Comparison of ENCODE assay signal across 12 cellular contexts in genomic region chr15:60399931-60400330, GRCh38. TPM values are rescaled to one million over a fixed set of nuclear protein-coding genes. Genes with fewer than 3 reads are reported as not detected.
DNase-seq lines count a peak whose midpoint lies in the region; FAIRE-seq and TF ChIP-seq lines count a peak whose summit lies in the region.
"Had no signal": no experiment of that assay in that cellular context is flagged by ENCODE, and none has a peak within 500 bp of the region (broad histone marks: within the 10 kb centered on the region; RNA-seq: fewer than 3 reads in every experiment).

No MANE protein-coding gene starts in this region.

- POLR2A ChIA-PET in Caco-2 (lab: Charles Lee): no interaction called here

- H3K9me3 ChIP-seq in Caco-2: no peaks in the 10 kb centered on the region

- H3K4me3 Mint-ChIP-seq in Caco-2 (ENCODE audit: unreplicated experiment) (peak overlapping the region; percentile 78), progenitor cell of endocrine pancreas (ENCODE audit: low read depth) (no peak overlapping the region)

- DNase-seq in Caco-2 (no peak), RCC 7860 (ENCODE audit: low spot score) (peak; percentile 70), epithelial cell of prostate (ENCODE audit: low read depth, low spot score) (no peak), H7 (no peak), SKM-1 (lab: John Stamatoyannopoulos, UW; ENCODE audit: unreplicated experiment) (no peak), progenitor cell of endocrine pancreas (ENCODE audit: low spot score, unreplicated experiment) (no peak), NCI-H187 (lab: John Stamatoyannopoulos, UW) (no peak)
- DNase-seq: activated T-cell treated with anti-CD3 and anti-CD28 coated beads, Interleukin-2, amount 50 U/mL, for 24 hours; DMS 273 treated with DMSO at 0.1 percent for 48 hours; NCI-H2107 had no signal

- H3K4me3 ChIP-seq in Caco-2 (ENCODE audit: low read depth, low read length) (no peak overlapping the region), rectal smooth muscle tissue (ENCODE audit: low read length) (no peak overlapping the region), H7 (ENCODE audit: insufficient read depth, low read depth, low read length) (no peak overlapping the region)

- peaks cover 50% of the 10 kb centered on the region for H3K4me1 Mint-ChIP-seq in Caco-2 (ENCODE audit: low read depth, unreplicated experiment)
- H3K4me1 Mint-ChIP-seq in progenitor cell of endocrine pancreas (ENCODE audit: low read depth): peaks cover 40% of the 10 kb centered on the region

- peak; percentile 35 for FAIRE-seq in RCC 7860 (lab: Jason Lieb, UNC)

- CTCF ChIA-PET in Caco-2 (lab: Charles Lee): no interaction called here

- no TSS peak for BruUV-seq in Caco-2 (replicated peaks; lab: Mats Ljungman, UMichigan)

- H3K4me1 ChIP-seq in Caco-2 (peaks cover 47% of the 10 kb centered on the region), rectal smooth muscle tissue (ENCODE audit: control insufficient read depth, insufficient read depth, low read length) (peaks cover 9% of the 10 kb centered on the region)

- H3K36me3 ChIP-seq in Caco-2 (ENCODE audit: control insufficient read depth, insufficient read depth, low read length) (peaks cover 1% of the 10 kb centered on the region), rectal smooth muscle tissue (ENCODE audit: control insufficient read depth, insufficient read depth, low read length) (no peaks in the 10 kb centered on the region), H7 (replicated peaks; ENCODE audit: control insufficient read depth, insufficient read depth, low read length) (no peaks in the 10 kb centered on the region; the same call in 1 of the 2 replicates)

- H3K27me3 ChIP-seq in Caco-2 (replicated peaks; ENCODE audit: control insufficient read depth, insufficient read depth, low read length): no peaks in the 10 kb centered on the region
- no peaks in the 10 kb centered on the region for H3K27me3 ChIP-seq in rectal smooth muscle tissue (ENCODE audit: control insufficient read depth, insufficient read depth, low read length)
- no peaks in the 10 kb centered on the region for H3K27me3 ChIP-seq in H7 (ENCODE audit: control insufficient read depth, insufficient read depth, low read length)

- no peak for TF ChIP-seq CTCF in Caco-2 (IDR thresholded peaks at IDR 0.05; ENCODE audit: insufficient read depth in 1 of 2, low read depth in 1 of 2, low read length in 1 of 2, severe bottlenecking in 1 of 2, unreplicated experiment in 1 of 2)
- no peak for TF ChIP-seq CTCF in progenitor cell of endocrine pancreas (IDR thresholded peaks at IDR 0.05; ENCODE audit: unreplicated experiment)

- peak overlapping the region; percentile 100 for H3K27ac ChIP-seq in epithelial cell of prostate
- H3K27ac ChIP-seq in rectal smooth muscle tissue (ENCODE audit: low read depth, low read length): peak overlapping the region; percentile 48

- peak overlapping the region; percentile 98 for H3K27ac Mint-ChIP-seq in Caco-2 (ENCODE audit: unreplicated experiment)
- H3K27ac Mint-ChIP-seq in progenitor cell of endocrine pancreas: no peak overlapping the region
- H3K27ac Mint-ChIP-seq: activated T-cell treated with anti-CD3 and anti-CD28 coated beads, Interleukin-2, amount 50 U/mL, for 24 hours had no signal

- intact Hi-C loops in Caco-2 (cut with micrococcal nuclease; ENCODE audit: unreplicated experiment): loop anchor here (2.0 to 5.0 kb wide), 5 partner anchors 38 to 713 kb away; partner anchors contain the start of genes BNIP2 and ICE2

- no peaks in the 10 kb centered on the region for H3K27me3 Mint-ChIP-seq in Caco-2 (ENCODE audit: insufficient read depth, unreplicated experiment)
- peaks cover 8% of the 10 kb centered on the region for H3K27me3 Mint-ChIP-seq in progenitor cell of endocrine pancreas
- H3K27me3 Mint-ChIP-seq: activated T-cell treated with anti-CD3 and anti-CD28 coated beads, Interleukin-2, amount 50 U/mL, for 24 hours; dendritic cell treated with granulocyte-macrophage colony-stimulating factor and Interleukin-4, amounts not matched to agents 40 ng/mL and 50 ng/mL, for 4 days had no signal

- H3K9me3 Mint-ChIP-seq in Caco-2 (ENCODE audit: unreplicated experiment): no peaks in the 10 kb centered on the region
- H3K9me3 Mint-ChIP-seq in progenitor cell of endocrine pancreas (ENCODE audit: low read depth): no peaks in the 10 kb centered on the region
- H3K9me3 Mint-ChIP-seq: activated T-cell treated with anti-CD3 and anti-CD28 coated beads, Interleukin-2, amount 50 U/mL, for 24 hours; dendritic cell treated with granulocyte-macrophage colony-stimulating factor and Interleukin-4, amounts not matched to agents 40 ng/mL and 50 ng/mL, for 4 days had no signal

- no peak overlapping the region for H3K9ac ChIP-seq in rectal smooth muscle tissue (ENCODE audit: low read length)

- peaks cover 47% of the 10 kb centered on the region for H3K36me3 Mint-ChIP-seq in Caco-2 (ENCODE audit: insufficient read depth, unreplicated experiment)
- peaks cover 4% of the 10 kb centered on the region for H3K36me3 Mint-ChIP-seq in progenitor cell of endocrine pancreas (ENCODE audit: insufficient read depth)

RNA-seq across cellular contexts. Expression of gene ANXA2, which starts 2.1 kb away (rescaled TPM):
- 1,141 and 1,158 TPM in 2 replicates for total RNA-seq in Caco-2 (2022)
- 577 and 656 TPM in 2 replicates for total RNA-seq in H7 (2014; rRNA removed; shearing (Covaris generic))
- 311 and 366 TPM in 2 replicates for total RNA-seq in progenitor cell of endocrine pancreas
